ENCODE assay signal across 29 cellular contexts in genomic region chr11:44760477-44760872, GRCh38. TPM values are rescaled to one million over a fixed set of nuclear protein-coding genes. Genes with fewer than 3 reads are reported as not detected.
DNase-seq lines count a peak whose midpoint lies in the region; ATAC-seq, FAIRE-seq and TF ChIP-seq lines count a peak whose summit lies in the region.
"Had no signal": no experiment of that assay in that cellular context is flagged by ENCODE, and none has a peak within 500 bp of the region (broad histone marks: within the 10 kb centered on the region; RNA-seq: fewer than 3 reads in every experiment).

No MANE protein-coding gene starts in this region.

- POLR2A ChIA-PET in A549 (lab: Yijun Ruan, JAX), result no interaction called here

- H3K79me2 ChIP-seq in hepatocyte, result peaks cover 32% of the 10 kb centered on the region
- H3K79me2 ChIP-seq: parathyroid adenoma had no signal

- H3K4me2 ChIP-seq in A549 (peak overlapping the region; percentile 57), hepatocyte (no peak overlapping the region)

- FAIRE-seq in A549 (lab: Jason Lieb, UNC) (no peak), kidney (lab: Jason Lieb, UNC) (no peak)
- FAIRE-seq: bronchial epithelial cell, colon, GM18507, GM19239, HepG2 had no signal

- H3K27me3 ChIP-seq in adrenal gland (no peaks in the 10 kb centered on the region), hepatocyte (no peaks in the 10 kb centered on the region), sigmoid colon (no peaks in the 10 kb centered on the region), Peyer's patch (no peaks in the 10 kb centered on the region)
- no peaks in the 10 kb centered on the region for H3K27me3 ChIP-seq in effector memory CD4-positive, alpha-beta T cell (replicated peaks; ENCODE audit: control insufficient read depth, insufficient read depth, low read length, poor library complexity, severe bottlenecking)
- H3K27me3 ChIP-seq: SJSA1, upper lobe of right lung had no signal

- 17% methylated on average over 1 of the region's 1 CpG for WGBS in A549 (ENCODE audit: missing lambda C conversion rate)
- 30 to 57% (median 41%) methylated on average over 1 of the region's 1 CpG for WGBS in adrenal gland, 4 donors
- 45% methylated on average over 1 of the region's 1 CpG for WGBS in hepatocyte (ENCODE audit: low lambda C conversion rate, missing lambda C conversion rate)
- WGBS in sigmoid colon, 2 donors, result 65 to 77% methylated on average over 1 of the region's 1 CpG

- H3K4me3 ChIP-seq in A549 (no peak overlapping the region), adrenal gland (no peak overlapping the region), hepatocyte (no peak overlapping the region), sigmoid colon (no peak overlapping the region), kidney (ENCODE audit: low read length in 2 of 2) (no peak overlapping the region), Peyer's patch (no peak overlapping the region)
- no peak overlapping the region for H3K4me3 ChIP-seq in effector memory CD4-positive, alpha-beta T cell (ENCODE audit: insufficient read depth, low read depth, low read length, poor library complexity, severe bottlenecking)
- H3K4me3 ChIP-seq: lung, SJSA1, upper lobe of right lung had no signal

- H3K9me2 ChIP-seq in hepatocyte (replicated peaks; ENCODE audit: insufficient read depth), result no peaks in the 10 kb centered on the region

- H4K20me1 ChIP-seq in hepatocyte (ENCODE audit: insufficient read depth, poor library complexity, severe bottlenecking), result no peaks in the 10 kb centered on the region

- TF ChIP-seq POLR2A in A549 (IDR thresholded peaks at IDR 0.05; ENCODE audit: low read length) (no peak), adrenal gland (IDR thresholded peaks at IDR 0.05) (no peak), sigmoid colon (IDR thresholded peaks at IDR 0.05) (no peak), Peyer's patch (IDR thresholded peaks at IDR 0.05) (no peak)

- H3K27ac ChIP-seq in A549 (peak overlapping the region in 1 of 2 experiments; percentile 45; a peak in 1 of 6 replicates), adrenal gland (peak overlapping the region; percentile 1 to 86 (median 53)), hepatocyte (peak overlapping the region; percentile 83), sigmoid colon (peak overlapping the region; percentile 78 to 91 (median 86)), kidney (ENCODE audit: low read depth in 2 of 2, low read length in 2 of 2) (no peak overlapping the region), Peyer's patch (peak overlapping the region in 2 of 4 donors; percentile 3 to 14)
- H3K27ac ChIP-seq in effector memory CD4-positive, alpha-beta T cell (ENCODE audit: insufficient read depth, low read length, poor library complexity, severe bottlenecking), result no peak overlapping the region
- H3K27ac ChIP-seq: epithelial cell of prostate, parathyroid adenoma, SJSA1, upper lobe of right lung had no signal

- no peak overlapping the region for H2AFZ ChIP-seq in hepatocyte
- H2AFZ ChIP-seq: parathyroid adenoma had no signal

- no peak for TF ChIP-seq EP300 in A549 (IDR thresholded peaks at IDR 0.05)
- no peak for TF ChIP-seq EP300 in sigmoid colon (IDR thresholded peaks at IDR 0.05)

- no peak; a peak in 1 of 6 replicates for ATAC-seq in A549
- ATAC-seq: activated CD4-positive, alpha-beta T cell treated with anti-CD3 and anti-CD28 coated beads for 36 hours; activated CD8-positive, alpha-beta T cell treated with anti-CD3 and anti-CD28 coated beads, Interleukin-2, amount 10 ng/mL, durations not matched to agents 7 days and 5 days; activated T-helper 17 cell treated with anti-CD3 and anti-CD28 coated beads, Interleukin-2, amount 50 U/mL, for 72 hours; upper lobe of right lung had no signal

- H3K36me3 ChIP-seq in adrenal gland (replicated peaks in 1 of 2) (no peaks in the 10 kb centered on the region), hepatocyte (replicated peaks; ENCODE audit: insufficient read depth, low read depth) (no peaks in the 10 kb centered on the region), sigmoid colon (peaks cover 0 to 9% (median 0%) of the 10 kb centered on the region in 4 donors), kidney (ENCODE audit: control insufficient read depth in 1 of 2, insufficient read depth in 2 of 2, low read length in 2 of 2) (peaks cover 0 to 2% of the 10 kb centered on the region in 2 donors), Peyer's patch (no peaks in the 10 kb centered on the region)
- H3K36me3 ChIP-seq in effector memory CD4-positive, alpha-beta T cell (ENCODE audit: control insufficient read depth, insufficient read depth, low read length), result peaks cover 16% of the 10 kb centered on the region
- H3K36me3 ChIP-seq: SJSA1, upper lobe of right lung had no signal

- intact Hi-C loops in adrenal gland (cut with DNase I), result no loop called here
- intact Hi-C loops in sigmoid colon (cut with DNase I), result no loop called here
- intact Hi-C loops in kidney (cut with DNase I), result no loop called here

- TF ChIP-seq RAD21 in A549 (conservative IDR thresholded peaks at IDR 0.05 in 1 of 2, IDR thresholded peaks at IDR 0.05 in 1 of 2), result no peak

- H3K9ac ChIP-seq in kidney (ENCODE audit: low read length in 2 of 2), result no peak overlapping the region
- H3K9ac ChIP-seq: parathyroid adenoma had no signal

- CTCF ChIA-PET in A549 (lab: Yijun Ruan, JAX), result interaction anchor here (0.6 to 5.5 kb wide), 7 partner anchors 15 to 142 kb away, joined by 3 to 36 read pairs (median 3); no protein-coding TSS in a partner anchor

- DNase-seq in A549 (ENCODE audit: low read depth in 1 of 2, low spot score in 1 of 2) (no peak), adrenal gland (peak in 2 of 7 donors; percentile 1 to 23), hepatocyte (ENCODE audit: low spot score) (no peak), sigmoid colon (peak; percentile 58), kidney (no peak), Peyer's patch (no peak)
- DNase-seq in effector memory CD4-positive, alpha-beta T cell, result no peak
- DNase-seq: activated CD4-positive, alpha-beta T cell treated with anti-CD3 and anti-CD28 coated beads for 36 hours; activated CD8-positive, alpha-beta T cell treated with anti-CD3 and anti-CD28 coated beads, Interleukin-2, amount 10 ng/mL, durations not matched to agents 7 days and 5 days; activated naive CD4-positive, alpha-beta T cell treated with anti-CD3 and anti-CD28 coated beads, Interleukin-2, amount 50 U/mL, for 16 hours; amygdala; CD8-positive, alpha-beta memory T cell; NCI-H2029; NCI-H510A treated with DMSO at 0.1 percent for 48 hours; nephron progenitor cell; stimulated activated CD4-positive, alpha-beta T cell treated with anti-CD3 and anti-CD28 coated beads, Interleukin-12 subunit alpha, Interleukin-12 subunit beta, amount 100 ng/mL, for 4 hours; stimulated activated CD4-positive, alpha-beta T cell treated with anti-CD3 and anti-CD28 coated beads, Interleukin-4, amount 100 ng/mL, for 24 hours; T1000; upper lobe of right lung had no signal

- H3K4me1 ChIP-seq in A549, result peaks cover 24% of the 10 kb centered on the region
- peaks cover 14 to 55% of the 10 kb centered on the region in 2 donors for H3K4me1 ChIP-seq in adrenal gland (replicated peaks in 1 of 2)
- peaks cover 20% of the 10 kb centered on the region for H3K4me1 ChIP-seq in hepatocyte (ENCODE audit: insufficient read depth)
- H3K4me1 ChIP-seq in sigmoid colon, result peaks cover 0 to 76% (median 58%) of the 10 kb centered on the region in 4 donors
- H3K4me1 ChIP-seq in kidney (ENCODE audit: control insufficient read depth in 1 of 2, insufficient read depth in 1 of 2, low read depth in 1 of 2, low read length in 2 of 2), result peaks cover 0 to 5% of the 10 kb centered on the region in 2 donors
- no peaks in the 10 kb centered on the region for H3K4me1 ChIP-seq in effector memory CD4-positive, alpha-beta T cell (ENCODE audit: control insufficient read depth, insufficient read depth, low read length, poor library complexity, severe bottlenecking)
- peaks cover 0 to 10% (median 0%) of the 10 kb centered on the region in 4 donors for H3K4me1 ChIP-seq in Peyer's patch
- H3K4me1 ChIP-seq: parathyroid adenoma had no signal

- no peak for TF ChIP-seq CTCF in A549 (IDR thresholded peaks at IDR 0.05)
- no peak for TF ChIP-seq CTCF in adrenal gland (IDR thresholded peaks at IDR 0.05)
- TF ChIP-seq CTCF in hepatocyte (IDR thresholded peaks at IDR 0.05; ENCODE audit: poor library complexity), result no peak
- no peak for TF ChIP-seq CTCF in sigmoid colon (IDR thresholded peaks at IDR 0.05)
- TF ChIP-seq CTCF in kidney (IDR thresholded peaks at IDR 0.05; ENCODE audit: borderline replicate concordance, extremely low read depth, insufficient read depth), result no peak
- TF ChIP-seq CTCF in Peyer's patch (IDR thresholded peaks at IDR 0.05), result no peak

- H3K9me3 ChIP-seq in A549 (peaks cover 18% of the 10 kb centered on the region; the same call in 2 of the 3 replicates), adrenal gland (replicated peaks in 1 of 3) (no peaks in the 10 kb centered on the region), hepatocyte (ENCODE audit: low read depth) (peaks cover 8% of the 10 kb centered on the region), sigmoid colon (peaks cover 0 to 3% (median 0%) of the 10 kb centered on the region in 4 donors), kidney (ENCODE audit: control insufficient read depth in 1 of 2, low read length in 2 of 2) (peaks cover 0 to 8% of the 10 kb centered on the region in 2 donors), Peyer's patch (no peaks in the 10 kb centered on the region)
- H3K9me3 ChIP-seq in effector memory CD4-positive, alpha-beta T cell (ENCODE audit: control insufficient read depth, low read length), result no peaks in the 10 kb centered on the region
- H3K9me3 ChIP-seq: upper lobe of right lung had no signal

TF ChIP-seq in A549, 52 proteins besides CTCF, POLR2A, EP300 and RAD21 (continues in another document):
- TF ChIP-seq POLR2AphosphoS2 (conservative IDR thresholded peaks at IDR 0.05; ENCODE audit: low read length), result no peak
- no peak for TF ChIP-seq FOSL2 (IDR thresholded peaks at IDR 0.05)
- TF ChIP-seq FOSL2 (CRISPR knock-in tag; IDR thresholded peaks at IDR 0.05), result no peak
- TF ChIP-seq ZSCAN20 (CRISPR knock-in tag; IDR thresholded peaks at IDR 0.05), result no peak
- TF ChIP-seq HOXB13 (CRISPR knock-in tag; IDR thresholded peaks at IDR 0.05; ENCODE audit: low read depth), result no peak

RNA-seq across cellular contexts. Expression of gene TSPAN18, which starts 33.7 kb away (rescaled TPM):
- polyA plus RNA-seq in A549 (2011; rRNA removed) (0.81 and 0.98 TPM in 2 replicates), A549 (2017; fragmentation: RNase III; extraction: RNeasy Plus Mini Kit Qiagen cat#74134 plus additional on column Dnase treatment) (4.5 to 5.8 TPM (median 4.8 TPM) in 3 replicates), adrenal gland (100 to 1,000 TPM in 1 of 3 donors, 10 to 100 TPM in 2; 24.5 to 130 (median 33.3) TPM), hepatocyte (21.5 and 25.1 TPM in 2 replicates), sigmoid colon (1 to 10 TPM in 2 of 3 donors, under 1 TPM in 1; 0.23 to 8.0 (median 7.2) TPM), kidney (ENCODE audit: insufficient read depth, low read depth, low replicate concordance) (13.8 TPM)
- 1.4 and 2.0 TPM in 2 replicates for polyA plus RNA-seq in A549 (2012; cell fraction: cytosol; rRNA removed)
- 1.8 and 2.6 TPM in 2 replicates for polyA plus RNA-seq in A549 (2012; cell fraction: nucleus; rRNA removed)
- polyA minus RNA-seq in A549 (2011; rRNA and poly(A)+ RNA removed), result 1.2 and 2.2 TPM in 2 replicates
- total RNA-seq in adrenal gland (100 to 1,000 TPM in 4 of 8 donors, 10 to 100 TPM in 4; 37.4 to 168 (median 78.8) TPM), hepatocyte (9.5 and 12.8 TPM in 2 replicates), sigmoid colon (10 to 100 TPM; 13.8 to 75.3 (median 23.0) TPM), kidney (38.1 TPM), Peyer's patch (10 to 100 TPM in 1 of 4 donors, 1 to 10 TPM in 3; 1.1 to 19.8 (median 3.1) TPM)
- total RNA-seq: bronchial epithelial cell, HepG2 had no signal
- polyA plus RNA-seq: HepG2 had no signal

Comparison
In these comparisons a context has a peak if more than half of its experiments do, and no peak if none do; other contexts are left out.
1. H3K27ac ChIP-seq: peak in adrenal gland (5 of 5), hepatocyte (single experiment) and sigmoid colon (4 of 4); none in kidney (0 of 2) and effector memory CD4-positive, alpha-beta T cell (single experiment).